Comparison of ENCODE assay signal across 18 cellular contexts in genomic region chr19:30009013-30009412, GRCh38.
DNase-seq lines count a peak whose midpoint lies in the region; ATAC-seq, FAIRE-seq and TF ChIP-seq lines count a peak whose summit lies in the region.
"Had no signal": no experiment of that assay in that cellular context is flagged by ENCODE, and none has a peak within 500 bp of the region (broad histone marks: within the 10 kb centered on the region; RNA-seq: fewer than 3 reads in every experiment).

No MANE protein-coding gene starts in this region.

- H3K36me3 ChIP-seq in HepG2 (replicated peaks in 1 of 2; ENCODE audit: control insufficient read depth in 1 of 2, insufficient read depth in 2 of 2, low read length in 2 of 2) (peaks cover 5 to 60% of the 10 kb centered on the region in 2 experiments), right lobe of liver (peaks cover 0 to 31% (median 2%) of the 10 kb centered on the region in 4 donors), IMR-90 (ENCODE audit: control insufficient read depth, insufficient read depth, low read length) (peaks cover 9% of the 10 kb centered on the region)

- no peak overlapping the region for H3K56ac ChIP-seq in IMR-90 (ENCODE audit: extremely low read depth, insufficient read depth, low read length)

- no peak overlapping the region for H2BK15ac ChIP-seq in IMR-90 (ENCODE audit: low read depth, low read length)

- TF ChIP-seq CTCF in HepG2 (CRISPR knock-in tag; IDR thresholded peaks at IDR 0.05) (no peak), right lobe of liver (IDR thresholded peaks at IDR 0.05) (no peak), IMR-90 (conservative IDR thresholded peaks at IDR 0.05; ENCODE audit: low read depth, low read length) (no peak), endothelial cell (IDR thresholded peaks at IDR 0.05; ENCODE audit: unreplicated experiment) (no peak)

- H3K4me3 Mint-ChIP-seq in endothelial cell (ENCODE audit: unreplicated experiment) = no peak overlapping the region
- no peak overlapping the region for H3K4me3 Mint-ChIP-seq in stimulated activated effector memory CD8-positive, alpha-beta T cell treated with anti-CD3 and anti-CD28 coated beads, Interleukin-12 subunit alpha, Interleukin-12 subunit beta, amount 100 ng/mL, for 72 hours
- H3K4me3 Mint-ChIP-seq: B cell; CD8-positive, alpha-beta memory T cell had no signal

- peaks cover 8 to 10% of the 10 kb centered on the region in 2 experiments for H3K79me1 ChIP-seq in IMR-90 (ENCODE audit: low read depth in 1 of 2, low read length in 2 of 2)

- H4K20me1 ChIP-seq in HepG2 (ENCODE audit: insufficient read depth, low read length) (no peaks in the 10 kb centered on the region), IMR-90 (ENCODE audit: insufficient read depth, low read length) (no peaks in the 10 kb centered on the region)

- H2BK5ac ChIP-seq in IMR-90 (ENCODE audit: low read depth, low read length, poor library complexity, severe bottlenecking) = no peak overlapping the region

- no peak overlapping the region for H3K14ac ChIP-seq in IMR-90 (replicated peaks; ENCODE audit: low read depth, low read length)

- H3K27ac Mint-ChIP-seq in endothelial cell (ENCODE audit: unreplicated experiment) = peak overlapping the region; percentile 45
- no peak overlapping the region for H3K27ac Mint-ChIP-seq in stimulated activated effector memory CD8-positive, alpha-beta T cell treated with anti-CD3 and anti-CD28 coated beads, Interleukin-12 subunit alpha, Interleukin-12 subunit beta, amount 100 ng/mL, for 72 hours
- H3K27ac Mint-ChIP-seq: B cell had no signal

- POLR2A ChIA-PET in HepG2 (lab: Yijun Ruan, JAX) (no interaction called here), IMR-90 (lab: Charles Lee; ENCODE audit: unreplicated experiment) (no interaction called here)

- no peaks in the 10 kb centered on the region for H3K36me3 Mint-ChIP-seq in endothelial cell (ENCODE audit: low read depth, unreplicated experiment)
- H3K36me3 Mint-ChIP-seq in stimulated activated effector memory CD8-positive, alpha-beta T cell treated with anti-CD3 and anti-CD28 coated beads, Interleukin-12 subunit alpha, Interleukin-12 subunit beta, amount 100 ng/mL, for 72 hours = peaks cover 81% of the 10 kb centered on the region

- H2AK9ac ChIP-seq in IMR-90 (replicated peaks; ENCODE audit: low read depth, low read length, poor library complexity) = no peak overlapping the region

- CTCF ChIA-PET in HepG2 (lab: Yijun Ruan, JAX; ENCODE audit: low intra/inter-chr PET ratio, low total read pairs) = no interaction called here
- CTCF ChIA-PET in IMR-90 (lab: Yijun Ruan, JAX) = no interaction called here

- dilution Hi-C loops in IMR-90 (cut with HindIII; ENCODE audit: low sequenced_read_pairs, unreplicated experiment) = no loop called here

- no peaks in the 10 kb centered on the region for H3K9me3 Mint-ChIP-seq in endothelial cell (ENCODE audit: unreplicated experiment)
- H3K9me3 Mint-ChIP-seq in stimulated activated effector memory CD8-positive, alpha-beta T cell treated with anti-CD3 and anti-CD28 coated beads, Interleukin-12 subunit alpha, Interleukin-12 subunit beta, amount 100 ng/mL, for 72 hours = no peaks in the 10 kb centered on the region
- H3K9me3 Mint-ChIP-seq: CD8-positive, alpha-beta memory T cell had no signal

- 96% methylated on average over 10 of the region's 10 CpGs for WGBS in HepG2 (ENCODE audit: low lambda C conversion rate)
- 93% methylated on average over 10 of the region's 10 CpGs for WGBS in right lobe of liver (ENCODE audit: insufficient coverage, low coverage, low lambda C conversion rate, missing lambda C conversion rate)
- WGBS in IMR-90 (ENCODE audit: extremely low coverage in 2 of 2, insufficient read length in 1 of 2), 2 experiments = no CpG with 5 or more reads among the region's 10 CpGs

- H3K27ac ChIP-seq in HepG2 (ENCODE audit: extremely low read length, insufficient read depth, low read length) = no peak overlapping the region
- no peak overlapping the region for H3K27ac ChIP-seq in right lobe of liver
- H3K27ac ChIP-seq in IMR-90 (ENCODE audit: insufficient read depth, low read length) = no peak overlapping the region
- H3K27ac ChIP-seq: 22Rv1; BLaER1 treated with 17β-estradiol and CSF1 and Interleukin-3, amounts not matched to agents 10 nM and 100 nM; GM23248 had no signal

- H3K9me1 ChIP-seq in IMR-90 (ENCODE audit: insufficient read depth, low read length) = peaks cover 3% of the 10 kb centered on the region; the same call in 1 of the 2 replicates

- H4K8ac ChIP-seq in IMR-90 (ENCODE audit: low read depth in 2 of 2, low read length in 2 of 2) = no peak overlapping the region

- no peak for ATAC-seq in HepG2
- no peak for ATAC-seq in right lobe of liver
- ATAC-seq in IMR-90 (ENCODE audit: low read depth) = no peak
- ATAC-seq in stimulated activated effector memory CD8-positive, alpha-beta T cell treated with anti-CD3 and anti-CD28 coated beads, Interleukin-12 subunit alpha, Interleukin-12 subunit beta, amount 100 ng/mL, for 72 hours = no peak
- ATAC-seq: K562 had no signal

- no peaks in the 10 kb centered on the region for H3K27me3 ChIP-seq in HepG2 (ENCODE audit: control insufficient read depth in 1 of 2, insufficient read depth in 2 of 2, low read length in 2 of 2)
- H3K27me3 ChIP-seq in right lobe of liver = no peaks in the 10 kb centered on the region
- no peaks in the 10 kb centered on the region for H3K27me3 ChIP-seq in IMR-90 (ENCODE audit: control insufficient read depth, insufficient read depth, low read length)
- H3K27me3 ChIP-seq: BLaER1 treated with 17β-estradiol and CSF1 and Interleukin-3, amounts not matched to agents 10 nM and 100 nM had no signal

- H3K4ac ChIP-seq in IMR-90 (ENCODE audit: low read depth, low read length) = no peak overlapping the region

- intact Hi-C loops in HepG2 (cut with micrococcal nuclease; ENCODE audit: unreplicated experiment) (no loop called here), right lobe of liver (cut with DNase I) (no loop called here), IMR-90 (cut with micrococcal nuclease) (loop anchor here (5.0 kb wide), 1 partner anchor 42 kb away; no protein-coding TSS in a partner anchor)

- DNase-seq in HepG2 (ENCODE audit: low spot score) = no peak
- DNase-seq in right lobe of liver = no peak
- DNase-seq in IMR-90 = no peak
- no peak for DNase-seq in endothelial cell (ENCODE audit: low spot score)
- no peak for DNase-seq in G401 (ENCODE audit: low spot score)
- no peak for DNase-seq in DMS114 treated with DMSO at 0.1 percent for 48 hours (lab: John Stamatoyannopoulos, UW; ENCODE audit: unreplicated experiment)
- no peak for DNase-seq in stimulated activated effector memory CD8-positive, alpha-beta T cell treated with anti-CD3 and anti-CD28 coated beads, Interleukin-12 subunit alpha, Interleukin-12 subunit beta, amount 100 ng/mL, for 72 hours (ENCODE audit: low spot score in 2 of 2)
- DNase-seq: CD8-positive, alpha-beta memory T cell; COR-L47; DMS 273 treated with DMSO at 0.1 percent for 48 hours; DMS79; GF-D8; GM23248; H7 had no signal

- no peaks in the 10 kb centered on the region for H3K4me1 ChIP-seq in HepG2 (ENCODE audit: insufficient read depth, low read length)
- H3K4me1 ChIP-seq in right lobe of liver = no peaks in the 10 kb centered on the region
- H3K4me1 ChIP-seq in IMR-90 (ENCODE audit: control insufficient read depth, insufficient read depth, low read length) = no peaks in the 10 kb centered on the region

- H3K18ac ChIP-seq in IMR-90 (ENCODE audit: low read depth, low read length) = no peak overlapping the region

- no peak overlapping the region for H2BK120ac ChIP-seq in IMR-90 (ENCODE audit: low read depth, low read length)

- TF ChIP-seq RAD21 in HepG2 (CRISPR knock-in tag; IDR thresholded peaks at IDR 0.05) (no peak), IMR-90 (IDR thresholded peaks at IDR 0.05; ENCODE audit: low read length) (no peak)

- BruUV-seq in HepG2 (replicated peaks; lab: Mats Ljungman, UMichigan) (no TSS peak), IMR-90 (replicated peaks; lab: Mats Ljungman, UMichigan) (no TSS peak)

- in situ Hi-C loops in HepG2 (cut with HindIII; ENCODE audit: extremely low pct_ligation_motif_present, low pct_unique_long_range_greater_than_20kb) (no loop called here), IMR-90 (cut with MboI; ENCODE audit: low sequenced_read_pairs) (no loop called here), G401 (cut with HindIII; ENCODE audit: low sequenced_read_pairs) (no loop called here)

- H4K91ac ChIP-seq in IMR-90 (ENCODE audit: insufficient read depth, low read depth, low read length) = no peak overlapping the region

- H3K4me2 ChIP-seq in HepG2 (ENCODE audit: low read depth, low read length) (no peak overlapping the region), IMR-90 (ENCODE audit: low read depth, low read length) (no peak overlapping the region)
- H3K4me2 ChIP-seq: BLaER1 treated with 17β-estradiol and CSF1 and Interleukin-3, amounts not matched to agents 10 nM and 100 nM had no signal

- H3K23ac ChIP-seq in IMR-90 (ENCODE audit: low read depth, low read length) = no peak overlapping the region

- H3K27me3 Mint-ChIP-seq in endothelial cell (ENCODE audit: unreplicated experiment) = no peaks in the 10 kb centered on the region
- H3K27me3 Mint-ChIP-seq: B cell; CD8-positive, alpha-beta memory T cell had no signal

- H3K79me2 ChIP-seq in HepG2 (ENCODE audit: insufficient read depth, low read length) = no peaks in the 10 kb centered on the region

- H2BK20ac ChIP-seq in IMR-90 (ENCODE audit: low read depth, low read length) = no peak overlapping the region

- peaks cover 12% of the 10 kb centered on the region for H3K4me1 Mint-ChIP-seq in endothelial cell (ENCODE audit: unreplicated experiment)
- peaks cover 19% of the 10 kb centered on the region for H3K4me1 Mint-ChIP-seq in stimulated activated effector memory CD8-positive, alpha-beta T cell treated with anti-CD3 and anti-CD28 coated beads, Interleukin-12 subunit alpha, Interleukin-12 subunit beta, amount 100 ng/mL, for 72 hours
- H3K4me1 Mint-ChIP-seq: B cell had no signal

- no peak for TF ChIP-seq EP300 in HepG2 (IDR thresholded peaks at IDR 0.05; ENCODE audit: low read depth in 2 of 2, low read length in 2 of 2)
- no peak for TF ChIP-seq EP300 in HepG2 (CRISPR knock-in tag; IDR thresholded peaks at IDR 0.05; ENCODE audit: borderline replicate concordance)

- TF ChIP-seq POLR2A in HepG2 (IDR thresholded peaks at IDR 0.05; ENCODE audit: insufficient read depth in 1 of 2, low read depth in 2 of 2, low read length in 2 of 2) = no peak
- TF ChIP-seq POLR2A in right lobe of liver (IDR thresholded peaks at IDR 0.05) = no peak
- TF ChIP-seq POLR2A in IMR-90 (IDR thresholded peaks at IDR 0.05; ENCODE audit: low read depth, low read length) = no peak

- H2AFZ ChIP-seq in HepG2 (ENCODE audit: low read length) = no peak overlapping the region
- H2AFZ ChIP-seq in IMR-90 (replicated peaks; ENCODE audit: low read length, poor library complexity) = no peak overlapping the region
- H2AFZ ChIP-seq: GM23248 had no signal

- H3K9me3 ChIP-seq in HepG2 (ENCODE audit: low read length) = no peaks in the 10 kb centered on the region
- H3K9me3 ChIP-seq in right lobe of liver = no peaks in the 10 kb centered on the region
- no peaks in the 10 kb centered on the region for H3K9me3 ChIP-seq in IMR-90 (ENCODE audit: control insufficient read depth, insufficient read depth, low read length)
- H3K9me3 ChIP-seq: BLaER1 treated with 17β-estradiol and CSF1 and Interleukin-3, amounts not matched to agents 10 nM and 100 nM had no signal

- H3K4me3 ChIP-seq in HepG2 (replicated peaks in 1 of 3; ENCODE audit: insufficient read depth in 1 of 3, low read depth in 2 of 3, low read length in 3 of 3) (no peak overlapping the region), right lobe of liver (no peak overlapping the region), IMR-90 (ENCODE audit: insufficient read depth, low read depth, low read length) (no peak overlapping the region)
- H3K4me3 ChIP-seq: BLaER1 treated with 17β-estradiol and CSF1 and Interleukin-3, amounts not matched to agents 10 nM and 100 nM; GM23248; K562 had no signal

- H4K5ac ChIP-seq in IMR-90 (ENCODE audit: low read depth, low read length) = no peak overlapping the region

- no peak for FAIRE-seq in HepG2 (lab: Jason Lieb, UNC)
- FAIRE-seq: K562 had no signal

- H3K9ac ChIP-seq in HepG2 (ENCODE audit: insufficient read depth, low read depth, low read length) (no peak overlapping the region), IMR-90 (ENCODE audit: low read depth, low read length) (no peak overlapping the region)
- H3K9ac ChIP-seq: BLaER1 treated with 17β-estradiol and CSF1 and Interleukin-3, amounts not matched to agents 10 nM and 100 nM; GM23248 had no signal

- 0 out of 2 replicates have a peak overlapping the region, but pooled peaks have one; percentile 21 for H2AK5ac ChIP-seq in IMR-90 (ENCODE audit: low read depth, low read length)
